In the genomic region with DNA sequence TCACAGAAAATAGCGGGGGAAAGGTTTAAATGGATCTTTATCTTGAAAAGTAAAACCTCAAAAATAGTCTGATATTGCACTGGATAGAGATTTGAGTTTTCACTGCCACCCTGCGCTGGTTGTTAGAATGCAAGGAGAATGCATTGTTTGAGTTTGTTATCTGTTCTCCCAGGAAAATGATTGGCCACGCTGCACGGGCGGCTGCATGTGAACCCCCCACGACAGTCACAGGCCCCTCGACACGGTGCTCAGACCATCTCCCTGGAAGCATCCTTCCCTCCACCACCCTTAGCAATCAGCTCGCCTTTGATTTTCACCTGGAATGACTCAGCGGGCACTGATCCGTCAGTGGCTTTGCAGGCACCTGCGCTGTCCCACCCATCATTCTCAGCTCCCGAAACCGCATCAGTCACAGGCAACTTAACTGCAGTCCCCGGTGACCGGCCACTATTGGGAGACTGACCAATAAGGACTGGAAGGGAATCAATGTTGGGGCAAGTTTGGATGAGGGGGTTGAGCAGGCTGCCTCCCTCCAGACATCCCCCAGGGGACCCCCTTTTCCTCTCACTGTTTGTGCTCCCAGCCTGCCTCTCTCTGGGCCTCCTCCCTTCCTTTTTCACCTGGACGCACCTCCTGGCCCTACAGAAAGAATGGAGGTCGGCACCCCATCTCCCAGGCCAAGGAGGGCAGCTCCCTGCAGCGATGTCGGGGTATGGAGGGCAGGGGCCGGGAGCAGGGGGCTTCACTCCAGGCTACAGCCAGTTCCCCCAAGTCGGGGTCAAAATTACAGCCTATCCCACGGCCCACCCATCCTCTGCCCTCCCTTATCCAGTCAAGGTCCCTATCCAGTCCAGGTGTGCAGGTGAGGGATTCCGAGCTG, we compare ENCODE assay signal across 20 cellular contexts. TPM values are rescaled to one million over a fixed set of nuclear protein-coding genes. Genes with fewer than 3 reads are reported as not detected.
DNase-seq lines count a peak whose midpoint lies in the region; ATAC-seq, FAIRE-seq and TF ChIP-seq lines count a peak whose summit lies in the region.
"Had no signal": no experiment of that assay in that cellular context is flagged by ENCODE, and none has a peak within 500 bp of the region (broad histone marks: within the 10 kb centered on the region; RNA-seq: fewer than 3 reads in every experiment).

No MANE protein-coding gene starts in this region.

- POLR2A ChIA-PET in WTC11 (lab: Charles Lee), result no interaction called here

- H3K9me3 Mint-ChIP-seq in WTC11, result peaks cover 7% of the 10 kb centered on the region; the same call in 1 of the 2 replicates
- H3K9me3 Mint-ChIP-seq: CD4-positive, alpha-beta memory T cell; effector memory CD8-positive, alpha-beta T cell had no signal

- CTCF ChIA-PET in WTC11 (lab: Charles Lee), result interaction anchor here (0.5 to 1.2 kb wide), 2 partner anchors 13 to 62 kb away, joined by 3 to 5 read pairs; no protein-coding TSS in a partner anchor

- no peak overlapping the region for H3K27ac ChIP-seq in gastrocnemius medialis
- H3K27ac ChIP-seq: thyroid gland had no signal

- no peak for FAIRE-seq in GM12892 (lab: Jason Lieb, UNC)
- FAIRE-seq: H1 had no signal

- H3K4me3 ChIP-seq in BE2C (ENCODE audit: low read depth, low read length), result no peak overlapping the region
- no peak overlapping the region for H3K4me3 ChIP-seq in mucosa of descending colon
- H3K4me3 ChIP-seq in gastrocnemius medialis, result no peak overlapping the region
- H3K4me3 ChIP-seq: lung, thyroid gland had no signal

- no peak overlapping the region for H3K27ac Mint-ChIP-seq in WTC11
- H3K27ac Mint-ChIP-seq: CD4-positive, alpha-beta memory T cell; effector memory CD8-positive, alpha-beta T cell had no signal

- TF ChIP-seq CTCF in BE2C (IDR thresholded peaks at IDR 0.05; ENCODE audit: low read depth, low read length) (peak; percentile 17; the same call in 1 of the 2 replicates), WTC11 (IDR thresholded peaks at IDR 0.05) (no peak), mucosa of descending colon (IDR thresholded peaks at IDR 0.05) (no peak), gastrocnemius medialis (IDR thresholded peaks at IDR 0.05 in 4 of 5, conservative IDR thresholded peaks at IDR 0.05 in 1 of 5) (no peak)

- H3K4me1 ChIP-seq in BE2C, result peaks cover 20% of the 10 kb centered on the region
- no peaks in the 10 kb centered on the region for H3K4me1 ChIP-seq in mucosa of descending colon (ENCODE audit: low read depth)
- no peaks in the 10 kb centered on the region for H3K4me1 ChIP-seq in gastrocnemius medialis
- H3K4me1 ChIP-seq: thyroid gland had no signal

- in situ Hi-C loops in gastrocnemius medialis (cut with MboI; ENCODE audit: low sequenced_read_pairs in 4 of 4), result loop anchor here in 3 of 4 donors (25.0 kb wide), 1 partner anchor 414 kb away; a partner anchor contains a TSS

- H3K4me1 Mint-ChIP-seq in WTC11, result peaks cover 6% of the 10 kb centered on the region
- H3K4me1 Mint-ChIP-seq: CD4-positive, alpha-beta memory T cell had no signal

- H3K4me3 Mint-ChIP-seq in WTC11, result no peak overlapping the region
- H3K4me3 Mint-ChIP-seq: CD4-positive, alpha-beta memory T cell; effector memory CD8-positive, alpha-beta T cell had no signal

- H3K9me3 ChIP-seq in BE2C, result no peaks in the 10 kb centered on the region
- no peaks in the 10 kb centered on the region for H3K9me3 ChIP-seq in mucosa of descending colon
- H3K9me3 ChIP-seq in gastrocnemius medialis, result no peaks in the 10 kb centered on the region
- H3K9me3 ChIP-seq: thyroid gland had no signal

- H3K36me3 Mint-ChIP-seq in WTC11, result no peaks in the 10 kb centered on the region
- H3K36me3 Mint-ChIP-seq: CD4-positive, alpha-beta memory T cell had no signal

- DNase-seq in BE2C (no peak), GM12892 (ENCODE audit: insufficient read length) (peak; percentile 21), WTC11 (ENCODE audit: low spot score) (peak; percentile 8), mucosa of descending colon (peak in 2 of 3 donors; percentile 12 to 24), gastrocnemius medialis (no peak), globus pallidus (ENCODE audit: low spot score) (no peak), GF-D8 (lab: John Stamatoyannopoulos, UW) (no peak), NCI-H345 treated with DMSO at 0.1 percent for 48 hours (lab: John Stamatoyannopoulos, UW; ENCODE audit: unreplicated experiment) (no peak)
- DNase-seq: CD4-positive, alpha-beta memory T cell; DND-41; effector memory CD8-positive, alpha-beta T cell; NCI-H187 treated with DMSO at 0.1 percent for 48 hours; NCI-H526; stimulated activated CD4-positive, alpha-beta T cell treated with anti-CD3 and anti-CD28 coated beads, Interleukin-4, amount 100 ng/mL, for 1 hour; stimulated activated CD8-positive, alpha-beta memory T cell treated with anti-CD3 and anti-CD28 coated beads, Interleukin-4, amount 100 ng/mL, for 48 hours; thyroid gland had no signal

- no peak for ATAC-seq in WTC11
- no peak for ATAC-seq in mucosa of descending colon
- no peak for ATAC-seq in gastrocnemius medialis
- ATAC-seq: activated CD4-positive, CD25-positive, alpha-beta regulatory T cell treated with anti-CD3 and anti-CD28 coated beads, Interleukin-2, amount 50 U/mL, for 24 hours; effector memory CD8-positive, alpha-beta T cell had no signal

- H3K36me3 ChIP-seq in BE2C, result no peaks in the 10 kb centered on the region
- H3K36me3 ChIP-seq in mucosa of descending colon (ENCODE audit: low read depth), result no peaks in the 10 kb centered on the region
- no peaks in the 10 kb centered on the region for H3K36me3 ChIP-seq in gastrocnemius medialis
- H3K36me3 ChIP-seq: thyroid gland had no signal

- TF ChIP-seq POLR2A in GM12892 (IDR thresholded peaks at IDR 0.05; ENCODE audit: low read depth, low read length) (no peak), gastrocnemius medialis (IDR thresholded peaks at IDR 0.05) (no peak)

- intact Hi-C loops in mucosa of descending colon (cut with DNase I, micrococcal nuclease) (no loop called here), gastrocnemius medialis (cut with DNase I; ENCODE audit: low total_unique reads) (no loop called here)

- H3K27me3 ChIP-seq in BE2C, result no peaks in the 10 kb centered on the region
- peaks cover 9 to 12% (median 10%) of the 10 kb centered on the region in 3 donors for H3K27me3 ChIP-seq in gastrocnemius medialis
- H3K27me3 ChIP-seq: thyroid gland had no signal

- no peaks in the 10 kb centered on the region for H3K27me3 Mint-ChIP-seq in WTC11 (ENCODE audit: low read depth)

TF ChIP-seq in WTC11, 78 proteins besides CTCF, POLR2A, EP300 and RAD21 (continues in another document):
- TF ChIP-seq NR3C1 (CRISPR knock-in tag; conservative IDR thresholded peaks at IDR 0.05; ENCODE audit: low read depth) (no peak), SP1 (CRISPR knock-in tag; conservative IDR thresholded peaks at IDR 0.05) (no peak), GTF2I (CRISPR knock-in tag; conservative IDR thresholded peaks at IDR 0.05) (no peak)
- TF ChIP-seq, protein P1, sequence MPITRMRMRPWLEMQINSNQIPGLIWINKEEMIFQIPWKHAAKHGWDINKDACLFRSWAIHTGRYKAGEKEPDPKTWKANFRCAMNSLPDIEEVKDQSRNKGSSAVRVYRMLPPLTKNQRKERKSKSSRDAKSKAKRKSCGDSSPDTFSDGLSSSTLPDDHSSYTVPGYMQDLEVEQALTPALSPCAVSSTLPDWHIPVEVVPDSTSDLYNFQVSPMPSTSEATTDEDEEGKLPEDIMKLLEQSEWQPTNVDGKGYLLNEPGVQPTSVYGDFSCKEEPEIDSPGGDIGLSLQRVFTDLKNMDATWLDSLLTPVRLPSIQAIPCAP (CRISPR knock-in tag; IDR thresholded peaks at IDR 0.05), result no peak
- TF ChIP-seq, protein P2, sequence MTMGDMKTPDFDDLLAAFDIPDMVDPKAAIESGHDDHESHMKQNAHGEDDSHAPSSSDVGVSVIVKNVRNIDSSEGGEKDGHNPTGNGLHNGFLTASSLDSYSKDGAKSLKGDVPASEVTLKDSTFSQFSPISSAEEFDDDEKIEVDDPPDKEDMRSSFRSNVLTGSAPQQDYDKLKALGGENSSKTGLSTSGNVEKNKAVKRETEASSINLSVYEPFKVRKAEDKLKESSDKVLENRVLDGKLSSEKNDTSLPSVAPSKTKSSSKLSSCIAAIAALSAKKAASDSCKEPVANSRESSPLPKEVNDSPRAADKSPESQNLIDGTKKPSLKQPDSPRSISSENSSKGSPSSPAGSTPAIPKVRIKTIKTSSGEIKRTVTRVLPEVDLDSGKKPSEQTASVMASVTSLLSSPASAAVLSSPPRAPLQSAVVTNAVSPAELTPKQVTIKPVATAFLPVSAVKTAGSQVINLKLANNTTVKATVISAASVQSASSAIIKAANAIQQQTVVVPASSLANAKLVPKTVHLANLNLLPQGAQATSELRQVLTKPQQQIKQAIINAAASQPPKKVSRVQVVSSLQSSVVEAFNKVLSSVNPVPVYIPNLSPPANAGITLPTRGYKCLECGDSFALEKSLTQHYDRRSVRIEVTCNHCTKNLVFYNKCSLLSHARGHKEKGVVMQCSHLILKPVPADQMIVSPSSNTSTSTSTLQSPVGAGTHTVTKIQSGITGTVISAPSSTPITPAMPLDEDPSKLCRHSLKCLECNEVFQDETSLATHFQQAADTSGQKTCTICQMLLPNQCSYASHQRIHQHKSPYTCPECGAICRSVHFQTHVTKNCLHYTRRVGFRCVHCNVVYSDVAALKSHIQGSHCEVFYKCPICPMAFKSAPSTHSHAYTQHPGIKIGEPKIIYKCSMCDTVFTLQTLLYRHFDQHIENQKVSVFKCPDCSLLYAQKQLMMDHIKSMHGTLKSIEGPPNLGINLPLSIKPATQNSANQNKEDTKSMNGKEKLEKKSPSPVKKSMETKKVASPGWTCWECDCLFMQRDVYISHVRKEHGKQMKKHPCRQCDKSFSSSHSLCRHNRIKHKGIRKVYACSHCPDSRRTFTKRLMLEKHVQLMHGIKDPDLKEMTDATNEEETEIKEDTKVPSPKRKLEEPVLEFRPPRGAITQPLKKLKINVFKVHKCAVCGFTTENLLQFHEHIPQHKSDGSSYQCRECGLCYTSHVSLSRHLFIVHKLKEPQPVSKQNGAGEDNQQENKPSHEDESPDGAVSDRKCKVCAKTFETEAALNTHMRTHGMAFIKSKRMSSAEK (CRISPR knock-in tag; IDR thresholded peaks at IDR 0.05; ENCODE audit: borderline replicate concordance), result no peak

RNA-seq across cellular contexts. Expression of a gene that starts 28.5 kb away (rescaled TPM):
- 1.9 TPM for polyA plus RNA-seq in BE2C (2012; ENCODE audit: insufficient read depth, insufficient read length, low read depth)
- polyA plus RNA-seq in GM12892 (2012; ENCODE audit: missing spikeins), result not detected
- total RNA-seq in WTC11 (2021), result not detected in 3 replicates
- under 1 TPM; 0.19 to 0.61 (median 0.54) TPM for total RNA-seq in mucosa of descending colon
- total RNA-seq in gastrocnemius medialis, result 1 to 10 TPM in 1 of 4 donors, under 1 TPM in 3; 0.16 to 1.5 (median 0.25) TPM
- total RNA-seq: CD4-positive, alpha-beta memory T cell; H1 had no signal
- polyA plus RNA-seq: CD4-positive, alpha-beta memory T cell; H1; neural cell had no signal

RNA-seq across cellular contexts. Expression of a gene that starts 53.5 kb away (rescaled TPM):
- 0.80 TPM for polyA plus RNA-seq in BE2C (2012; ENCODE audit: insufficient read depth, insufficient read length, low read depth)
- not detected for polyA plus RNA-seq in GM12892 (2012; ENCODE audit: missing spikeins)
- 2.4 to 3.9 TPM (median 3.6 TPM) in 3 replicates for total RNA-seq in WTC11 (2021)
- 1 to 10 TPM in 1 of 3 donors, under 1 TPM in 2; 0.64 to 8.4 (median 0.82) TPM for total RNA-seq in mucosa of descending colon
- total RNA-seq in gastrocnemius medialis, result not detected
- total RNA-seq: CD4-positive, alpha-beta memory T cell had no signal
- polyA plus RNA-seq: CD4-positive, alpha-beta memory T cell had no signal

Comparison
In these comparisons a context has a peak if more than half of its experiments do, and no peak if none do; other contexts are left out.
1. DNase-seq: peak in GM12892 (single experiment), WTC11 (single experiment) and mucosa of descending colon (2 of 3); none in BE2C (single experiment), gastrocnemius medialis (0 of 2), globus pallidus (single experiment), GF-D8 (single experiment) and NCI-H345 treated with DMSO at 0.1 percent for 48 hours (single experiment).